Comparison of ENCODE assay signal across 7 cellular contexts in the genomic region with DNA sequence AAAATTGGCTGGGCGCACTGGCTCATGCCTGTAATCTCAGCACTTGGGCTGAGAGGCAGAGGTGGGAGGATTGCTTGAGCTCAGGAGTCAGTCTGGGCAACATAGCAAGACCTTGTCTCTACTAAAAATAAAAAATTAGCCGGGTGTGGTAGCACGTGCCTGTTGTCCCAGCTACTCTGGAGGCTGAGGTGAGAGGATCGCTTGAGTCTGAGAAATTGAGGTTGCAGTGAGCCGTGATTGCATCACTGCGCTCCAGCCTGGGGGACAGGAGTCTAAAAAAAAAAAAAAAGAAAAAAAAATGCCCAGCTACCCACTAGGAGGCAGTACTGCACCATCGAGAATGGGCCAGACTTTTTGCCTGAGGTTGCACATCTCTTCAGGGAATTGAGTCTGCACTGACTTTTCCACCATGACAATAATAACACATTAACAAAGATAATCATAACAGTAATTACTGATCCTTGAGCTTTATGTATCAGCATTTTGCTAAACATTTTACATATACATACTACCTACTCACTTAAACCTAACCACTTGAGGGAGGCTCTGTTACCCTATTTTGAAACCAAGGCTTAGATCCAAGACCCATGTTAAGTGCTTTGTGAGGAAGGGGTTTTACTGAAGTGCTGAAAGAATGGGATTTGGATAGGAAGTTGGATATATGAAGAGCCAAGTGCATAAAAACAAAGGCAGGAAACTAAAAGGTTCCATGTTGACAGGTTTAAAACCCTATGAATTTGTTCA.
DNase-seq lines count a peak whose midpoint lies in the region; ATAC-seq and TF ChIP-seq lines count a peak whose summit lies in the region.

No MANE protein-coding gene starts in this region.

- H3K9me3 Mint-ChIP-seq in stimulated activated effector memory CD8-positive, alpha-beta T cell treated with anti-CD3 and anti-CD28 coated beads, Interleukin-12 subunit alpha, Interleukin-12 subunit beta, amount 100 ng/mL, for 72 hours: no peaks in the 10 kb centered on the region

- peak; percentile 63; the same call in 1 of the 2 replicates for TF ChIP-seq CTCF in LNCAP (IDR thresholded peaks at IDR 0.05)

- ATAC-seq in stimulated activated effector memory CD8-positive, alpha-beta T cell treated with anti-CD3 and anti-CD28 coated beads, Interleukin-12 subunit alpha, Interleukin-12 subunit beta, amount 100 ng/mL, for 72 hours: peak; percentile 71

- DNase-seq in ELR (ENCODE audit: low read depth) (peak; percentile 77), T-helper 22 cell (ENCODE audit: low read depth) (peak; percentile 13), left kidney (ENCODE audit: low read depth, low spot score) (peak; percentile 56), middle frontal gyrus (ENCODE audit: extremely low spot score, low spot score) (no peak)
- peak; percentile 51 for DNase-seq in central memory CD4-positive, alpha-beta T cell
- peak in 1 of 2 donors; percentile 67 for DNase-seq in stimulated activated effector memory CD8-positive, alpha-beta T cell treated with anti-CD3 and anti-CD28 coated beads, Interleukin-12 subunit alpha, Interleukin-12 subunit beta, amount 100 ng/mL, for 72 hours (ENCODE audit: low spot score in 2 of 2)

- H3K36me3 Mint-ChIP-seq in stimulated activated effector memory CD8-positive, alpha-beta T cell treated with anti-CD3 and anti-CD28 coated beads, Interleukin-12 subunit alpha, Interleukin-12 subunit beta, amount 100 ng/mL, for 72 hours: peaks cover 80% of the 10 kb centered on the region

- H3K4me1 Mint-ChIP-seq in stimulated activated effector memory CD8-positive, alpha-beta T cell treated with anti-CD3 and anti-CD28 coated beads, Interleukin-12 subunit alpha, Interleukin-12 subunit beta, amount 100 ng/mL, for 72 hours: peaks cover 13% of the 10 kb centered on the region

- no peak overlapping the region for H3K4me3 Mint-ChIP-seq in stimulated activated effector memory CD8-positive, alpha-beta T cell treated with anti-CD3 and anti-CD28 coated beads, Interleukin-12 subunit alpha, Interleukin-12 subunit beta, amount 100 ng/mL, for 72 hours

- H3K27ac Mint-ChIP-seq in stimulated activated effector memory CD8-positive, alpha-beta T cell treated with anti-CD3 and anti-CD28 coated beads, Interleukin-12 subunit alpha, Interleukin-12 subunit beta, amount 100 ng/mL, for 72 hours: peak overlapping the region; percentile 18
